In the genomic region with DNA sequence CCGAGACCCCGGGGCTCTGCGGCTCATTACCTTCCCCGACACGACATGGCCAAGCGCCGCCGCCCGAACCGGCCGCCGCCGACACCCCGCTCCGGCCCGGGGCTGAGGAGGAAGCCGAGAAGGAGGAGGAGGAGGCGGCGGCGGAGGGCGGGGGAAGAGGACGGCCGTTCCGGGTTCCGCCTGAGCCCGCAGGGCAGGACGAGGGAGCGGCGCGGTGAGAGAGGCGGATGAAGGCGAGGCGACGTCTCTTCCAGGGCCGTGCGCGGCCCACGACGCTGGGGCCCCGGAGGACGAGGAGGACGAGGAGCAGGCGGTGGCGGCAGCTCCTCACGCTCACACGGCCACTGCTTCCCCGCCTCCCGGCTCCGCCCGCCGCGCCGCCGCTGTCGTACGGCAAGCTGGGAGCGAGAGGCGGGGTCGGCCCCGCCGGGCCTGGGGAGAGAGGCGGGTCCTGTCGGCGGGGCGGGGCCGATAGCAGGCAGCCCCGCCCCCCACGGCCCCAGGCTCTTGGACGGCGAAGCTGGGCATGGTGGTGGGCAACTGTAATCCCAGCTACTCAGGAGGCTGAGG, we compare ENCODE assay signal across 8 cellular contexts. TPM values are rescaled to one million over a fixed set of nuclear protein-coding genes. Genes with fewer than 3 reads are reported as not detected.
DNase-seq lines count a peak whose midpoint lies in the region; ATAC-seq and TF ChIP-seq lines count a peak whose summit lies in the region.
"Not testable (repeated sequence)": the region's sequence is repeated elsewhere in the genome, so short reads cannot be mapped to it uniquely, and the experiment has no call there.

No MANE protein-coding gene starts in this region.

- not testable (repeated sequence) for TF ChIP-seq EP300 in suprapubic skin (IDR thresholded peaks at IDR 0.05)

- 0% methylated on average over 2 of the region's 70 CpGs for WGBS in suprapubic skin

- not testable (repeated sequence) for H3K4me1 ChIP-seq in suprapubic skin

- TF ChIP-seq CTCF in NB4 (IDR thresholded peaks at IDR 0.05; ENCODE audit: low read depth, low read length); omental fat pad (IDR thresholded peaks at IDR 0.05); suprapubic skin (IDR thresholded peaks at IDR 0.05): not testable (repeated sequence)

- peak overlapping the region; percentile 87 to 89 for H3K27ac Mint-ChIP-seq in activated naive CD4-positive, alpha-beta T cell treated with anti-CD3 and anti-CD28 coated beads, Interleukin-2, amount 50 U/mL, for 72 hours

- H3K36me3 Mint-ChIP-seq in activated naive CD4-positive, alpha-beta T cell treated with anti-CD3 and anti-CD28 coated beads, Interleukin-2, amount 50 U/mL, for 72 hours: not testable (repeated sequence)

- H3K9me3 Mint-ChIP-seq in activated naive CD4-positive, alpha-beta T cell treated with anti-CD3 and anti-CD28 coated beads, Interleukin-2, amount 50 U/mL, for 72 hours: not testable (repeated sequence)

- H3K27me3 ChIP-seq in suprapubic skin: not testable (repeated sequence)

- ATAC-seq in HG02610 (IDR thresholded peaks at IDR 0.05; ENCODE audit: unreplicated experiment) (peak; percentile 78), omental fat pad (ENCODE audit: low FRiP score) (peak; percentile 93)
- peak; percentile 80 to 81 for ATAC-seq in activated naive CD4-positive, alpha-beta T cell treated with anti-CD3 and anti-CD28 coated beads, Interleukin-2, amount 50 U/mL, for 72 hours

- TF ChIP-seq POLR2A in NB4 (IDR thresholded peaks at IDR 0.05; ENCODE audit: extremely low read depth, insufficient read length) (peak; percentile 59), suprapubic skin (IDR thresholded peaks at IDR 0.05) (peak; percentile 47 to 61)

- not testable (repeated sequence) for H3K9me3 ChIP-seq in suprapubic skin

- DNase-seq in GM04504 (ENCODE audit: low read depth): peak; percentile 48
- DNase-seq in NB4 (ENCODE audit: low read depth): peak; percentile 86
- peak; percentile 60 for DNase-seq in SKM-1 treated with dmso at 0.1 percent for 144 hours (lab: John Stamatoyannopoulos, UW; ENCODE audit: unreplicated experiment)
- DNase-seq in activated naive CD4-positive, alpha-beta T cell treated with anti-CD3 and anti-CD28 coated beads, Interleukin-2, amount 50 U/mL, for 72 hours (ENCODE audit: low spot score in 2 of 2): peak; percentile 84 to 85
- DNase-seq in glomerular visceral epithelial cell (ENCODE audit: extremely low spot score): peak; percentile 82
- DNase-seq in omental fat pad (ENCODE audit: low spot score): peak; percentile 53
- peak in 1 of 2 donors; percentile 88 for DNase-seq in suprapubic skin (ENCODE audit: low spot score in 2 of 2)

- not testable (repeated sequence) for H3K36me3 ChIP-seq in suprapubic skin

- peak overlapping the region; percentile 97 for H3K27ac ChIP-seq in suprapubic skin

- peak overlapping the region; percentile 60 for H3K4me3 ChIP-seq in NB4 (ENCODE audit: low read depth, low read length)
- peak overlapping the region; percentile 71 for H3K4me3 ChIP-seq in suprapubic skin

RNA-seq across cellular contexts. Expression of gene CD2BP2, which starts 20.0 kb away (rescaled TPM):
- 10 to 100 TPM; 57.3 to 64.4 TPM for total RNA-seq in activated naive CD4-positive, alpha-beta T cell treated with anti-CD3 and anti-CD28 coated beads, Interleukin-2, amount 50 U/mL, for 72 hours
- total RNA-seq in omental fat pad (10 to 100 TPM; 27.3 to 39.9 (median 35.4) TPM), suprapubic skin (10 to 100 TPM; 21.6 to 34.9 (median 27.7) TPM)

RNA-seq across cellular contexts. Expression of gene TBC1D10B, which starts 35.2 kb away (rescaled TPM):
- 10 to 100 TPM; 52.5 to 69.5 TPM for total RNA-seq in activated naive CD4-positive, alpha-beta T cell treated with anti-CD3 and anti-CD28 coated beads, Interleukin-2, amount 50 U/mL, for 72 hours
- 10 to 100 TPM; 19.0 to 28.6 (median 26.7) TPM for total RNA-seq in omental fat pad
- 10 to 100 TPM; 34.4 to 43.2 (median 38.4) TPM for total RNA-seq in suprapubic skin

RNA-seq across cellular contexts. Expression of gene MYL11, which starts 39.5 kb away (rescaled TPM):
- 1 to 10 TPM in 1 of 2 donors, under 1 TPM in 1; 0.97 to 1.2 TPM for total RNA-seq in activated naive CD4-positive, alpha-beta T cell treated with anti-CD3 and anti-CD28 coated beads, Interleukin-2, amount 50 U/mL, for 72 hours
- total RNA-seq in omental fat pad (not detected), suprapubic skin (not detected)

RNA-seq across cellular contexts. Expression of gene SEPTIN1, which starts 47.2 kb away (rescaled TPM):
- 100 to 1,000 TPM; 161 to 208 TPM for total RNA-seq in activated naive CD4-positive, alpha-beta T cell treated with anti-CD3 and anti-CD28 coated beads, Interleukin-2, amount 50 U/mL, for 72 hours
- total RNA-seq in omental fat pad (1 to 10 TPM in 3 of 4 donors, under 1 TPM in 1; 0.93 to 2.6 (median 2.4) TPM), suprapubic skin (1 to 10 TPM in 2 of 4 donors, under 1 TPM in 1, not detected in 1; 0.52 to 2.3 (median 1.3) TPM)
